ENCODE assay signal across 1 cellular context in the genomic region with DNA sequence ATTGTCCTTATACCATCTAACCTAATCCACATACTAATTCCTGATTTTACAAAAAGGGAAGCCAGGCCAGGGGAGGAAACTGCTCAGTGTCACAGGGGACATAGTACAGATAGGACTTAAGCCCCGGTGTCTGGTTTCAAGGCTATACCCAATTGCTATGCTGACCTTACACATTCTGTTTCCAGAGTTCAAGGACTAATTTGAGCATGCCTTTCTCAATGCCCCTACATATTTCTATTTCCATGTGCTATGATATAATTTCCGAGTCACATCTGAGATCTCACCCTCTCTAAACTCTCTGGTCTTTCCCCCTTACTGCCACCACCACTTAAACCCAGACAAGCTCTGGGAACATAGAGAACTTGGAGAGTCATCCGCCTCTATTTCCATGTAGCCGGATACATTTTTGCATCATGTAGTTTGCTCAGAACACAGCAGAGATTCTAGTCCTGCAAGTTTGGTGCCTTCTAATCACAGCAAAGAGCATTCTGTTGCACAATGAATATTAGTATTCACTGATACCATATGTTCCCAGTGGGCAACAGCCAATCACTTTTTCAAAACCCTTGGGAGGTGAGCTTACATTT.
A peak's percentile ranks its signal among the peaks of the same experiment; 100 is the strongest.
TF ChIP-seq lines count a peak whose summit lies in the region.

No MANE protein-coding gene starts in this region.

TF ChIP-seq in HepG2, 621 proteins besides CTCF, POLR2A, EP300 and RAD21 (continued from another document and continues in another):
- TF ChIP-seq SALL2 (CRISPR knock-in tag; IDR thresholded peaks at IDR 0.05): no peak
- TF ChIP-seq ZNF670 (CRISPR knock-in tag; IDR thresholded peaks at IDR 0.05; ENCODE audit: borderline replicate concordance): no peak
- 0 out of 2 replicates have a peak, but pooled peaks have one; percentile 28 for TF ChIP-seq IRX3 (CRISPR knock-in tag; IDR thresholded peaks at IDR 0.05; ENCODE audit: borderline replicate concordance, low read depth)
- TF ChIP-seq NR2F6 (IDR thresholded peaks at IDR 0.05): peak; percentile 93
- peak; percentile 94 for TF ChIP-seq NR2F6 (CRISPR knock-in tag; IDR thresholded peaks at IDR 0.05)
- no peak for TF ChIP-seq ZBTB4 (CRISPR knock-in tag; IDR thresholded peaks at IDR 0.05; ENCODE audit: borderline replicate concordance)
- peak; percentile 94 for TF ChIP-seq ESRRA (CRISPR knock-in tag; IDR thresholded peaks at IDR 0.05; ENCODE audit: low read depth)
- no peak for TF ChIP-seq ZNF800 (CRISPR knock-in tag; IDR thresholded peaks at IDR 0.05)
- TF ChIP-seq MXD3 (CRISPR knock-in tag; IDR thresholded peaks at IDR 0.05): no peak
- no peak for TF ChIP-seq NONO (IDR thresholded peaks at IDR 0.05)
- peak; percentile 53 for TF ChIP-seq NONO (CRISPR knock-in tag; conservative IDR thresholded peaks at IDR 0.05)
- peak; percentile 31; the same call in 1 of the 2 replicates for TF ChIP-seq TBX3 (IDR thresholded peaks at IDR 0.05; ENCODE audit: borderline replicate concordance)
- TF ChIP-seq ARID4A (CRISPR knock-in tag; IDR thresholded peaks at IDR 0.05; ENCODE audit: borderline replicate concordance): peak; percentile 36; the same call in 1 of the 2 replicates
- TF ChIP-seq ZNF18 (CRISPR knock-in tag; IDR thresholded peaks at IDR 0.05; ENCODE audit: insufficient replicate concordance): no peak
- TF ChIP-seq ADNP (CRISPR knock-in tag; IDR thresholded peaks at IDR 0.05): no peak
- no peak for TF ChIP-seq HCFC1 (IDR thresholded peaks at IDR 0.05; ENCODE audit: low read depth, low read length)
- no peak for TF ChIP-seq NFATC3 (CRISPR knock-in tag; IDR thresholded peaks at IDR 0.05)
- TF ChIP-seq PAX8 (CRISPR knock-in tag; IDR thresholded peaks at IDR 0.05; ENCODE audit: borderline replicate concordance): no peak
- TF ChIP-seq, protein P1, sequence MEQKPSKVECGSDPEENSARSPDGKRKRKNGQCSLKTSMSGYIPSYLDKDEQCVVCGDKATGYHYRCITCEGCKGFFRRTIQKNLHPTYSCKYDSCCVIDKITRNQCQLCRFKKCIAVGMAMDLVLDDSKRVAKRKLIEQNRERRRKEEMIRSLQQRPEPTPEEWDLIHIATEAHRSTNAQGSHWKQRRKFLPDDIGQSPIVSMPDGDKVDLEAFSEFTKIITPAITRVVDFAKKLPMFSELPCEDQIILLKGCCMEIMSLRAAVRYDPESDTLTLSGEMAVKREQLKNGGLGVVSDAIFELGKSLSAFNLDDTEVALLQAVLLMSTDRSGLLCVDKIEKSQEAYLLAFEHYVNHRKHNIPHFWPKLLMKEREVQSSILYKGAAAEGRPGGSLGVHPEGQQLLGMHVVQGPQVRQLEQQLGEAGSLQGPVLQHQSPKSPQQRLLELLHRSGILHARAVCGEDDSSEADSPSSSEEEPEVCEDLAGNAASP (CRISPR knock-in tag; IDR thresholded peaks at IDR 0.05; ENCODE audit: borderline replicate concordance): peak; percentile 75; the same call in 1 of the 2 replicates
- no peak for TF ChIP-seq CBFB (CRISPR knock-in tag; IDR thresholded peaks at IDR 0.05)
- TF ChIP-seq REL (CRISPR knock-in tag; conservative IDR thresholded peaks at IDR 0.05): no peak
- no peak for TF ChIP-seq NCOA5 (CRISPR knock-in tag; IDR thresholded peaks at IDR 0.05)
- TF ChIP-seq HOXA3 (CRISPR knock-in tag; IDR thresholded peaks at IDR 0.05): 0 out of 2 replicates have a peak, but pooled peaks have one; percentile 34
- no peak for TF ChIP-seq RFX5 (IDR thresholded peaks at IDR 0.05; ENCODE audit: low read depth, low read length)
- TF ChIP-seq ZNF740 (CRISPR knock-in tag; IDR thresholded peaks at IDR 0.05): no peak
- no peak for TF ChIP-seq HINFP (CRISPR knock-in tag; IDR thresholded peaks at IDR 0.05; ENCODE audit: low read depth)
- TF ChIP-seq, protein P2, sequence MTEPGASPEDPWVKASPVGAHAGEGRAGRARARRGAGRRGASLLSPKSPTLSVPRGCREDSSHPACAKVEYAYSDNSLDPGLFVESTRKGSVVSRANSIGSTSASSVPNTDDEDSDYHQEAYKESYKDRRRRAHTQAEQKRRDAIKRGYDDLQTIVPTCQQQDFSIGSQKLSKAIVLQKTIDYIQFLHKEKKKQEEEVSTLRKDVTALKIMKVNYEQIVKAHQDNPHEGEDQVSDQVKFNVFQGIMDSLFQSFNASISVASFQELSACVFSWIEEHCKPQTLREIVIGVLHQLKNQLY (CRISPR knock-in tag; IDR thresholded peaks at IDR 0.05): no peak
- no peak for TF ChIP-seq POLR2AphosphoS2 (IDR thresholded peaks at IDR 0.05; ENCODE audit: low read depth, low read length)
- no peak for TF ChIP-seq BORCS8-MEF2B (CRISPR knock-in tag; IDR thresholded peaks at IDR 0.05)
- no peak for TF ChIP-seq ZNF547 (CRISPR knock-in tag; IDR thresholded peaks at IDR 0.05)
- no peak for TF ChIP-seq GZF1 (CRISPR knock-in tag; IDR thresholded peaks at IDR 0.05)
- TF ChIP-seq RNF219 (CRISPR knock-in tag; IDR thresholded peaks at IDR 0.05): no peak
- TF ChIP-seq CREB1 (IDR thresholded peaks at IDR 0.05): 0 out of 2 replicates have a peak, but pooled peaks have one; percentile 3
- TF ChIP-seq CREB1 (CRISPR knock-in tag; IDR thresholded peaks at IDR 0.05): peak; percentile 40; the same call in 1 of the 2 replicates
- TF ChIP-seq ZNF264 (CRISPR knock-in tag; IDR thresholded peaks at IDR 0.05): 0 out of 2 replicates have a peak, but pooled peaks have one; percentile 17
- no peak for TF ChIP-seq SMAD9 (CRISPR knock-in tag; IDR thresholded peaks at IDR 0.05)
- no peak for TF ChIP-seq CCAR2 (optimal IDR thresholded peaks at IDR 0.05; ENCODE audit: low read depth, low read length)
- TF ChIP-seq ZNF839 (CRISPR knock-in tag; IDR thresholded peaks at IDR 0.05; ENCODE audit: borderline replicate concordance): no peak
- no peak for TF ChIP-seq ZNF205 (CRISPR knock-in tag; IDR thresholded peaks at IDR 0.05)
- peak; percentile 79 for TF ChIP-seq RCOR2 (CRISPR knock-in tag; IDR thresholded peaks at IDR 0.05)
- TF ChIP-seq ZSCAN31 (CRISPR knock-in tag; IDR thresholded peaks at IDR 0.05; ENCODE audit: low read depth): peak; percentile 38; the same call in 1 of the 2 replicates
